ENCODE assay signal across 9 cellular contexts in the genomic region with DNA sequence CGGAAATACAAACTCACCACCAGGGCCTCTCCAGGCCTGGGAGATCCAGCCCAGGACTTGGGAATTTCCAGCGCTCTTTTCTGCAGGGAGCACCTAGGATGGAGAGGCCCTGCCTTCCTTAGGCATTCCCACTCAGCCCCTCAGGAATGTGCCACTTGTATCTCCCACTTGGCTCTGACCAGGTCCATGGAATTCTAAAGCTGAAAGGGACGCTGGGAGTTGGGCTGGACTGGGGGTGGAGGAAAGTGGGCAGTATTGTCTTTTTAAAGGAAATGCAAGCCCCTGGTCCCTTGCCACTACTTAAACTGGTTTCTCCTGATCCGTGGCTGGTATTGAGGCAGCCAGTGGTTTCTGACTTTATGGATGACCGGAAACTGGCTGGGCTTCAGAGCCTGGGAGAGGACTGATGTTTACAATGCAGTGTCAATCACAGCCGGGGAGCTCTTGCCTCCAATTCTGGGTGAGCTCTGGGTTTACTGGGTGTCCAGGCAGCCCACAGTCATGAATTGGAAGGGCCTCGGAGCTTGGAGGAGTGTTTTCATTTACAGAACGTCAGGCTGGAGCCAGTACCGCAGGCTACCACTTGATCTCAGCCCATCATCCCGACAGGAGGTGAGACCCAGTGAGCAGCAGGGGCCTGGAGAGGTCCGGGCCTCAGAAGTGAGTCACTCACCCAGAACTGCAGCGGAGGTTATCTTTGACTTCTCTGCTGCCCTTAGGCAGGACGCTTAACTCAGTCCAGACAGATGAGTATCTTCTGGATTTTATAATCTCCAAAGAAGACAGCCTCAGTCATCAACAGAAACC. TPM values are rescaled to one million over a fixed set of nuclear protein-coding genes. Genes with fewer than 3 reads are reported as not detected.
DNase-seq lines count a peak whose midpoint lies in the region; ATAC-seq and TF ChIP-seq lines count a peak whose summit lies in the region.
"Had no signal": no experiment of that assay in that cellular context is flagged by ENCODE, and none has a peak within 500 bp of the region (broad histone marks: within the 10 kb centered on the region; RNA-seq: fewer than 3 reads in every experiment).

No MANE protein-coding gene starts in this region.

- H3K27ac ChIP-seq in RWPE1 (peak overlapping the region; percentile 91), epithelial cell of prostate (peak overlapping the region; percentile 92), neuronal stem cell (replicated peaks; ENCODE audit: low read length) (peak overlapping the region; percentile 77)

- no peak overlapping the region for H3K9ac ChIP-seq in neuronal stem cell (ENCODE audit: low read depth, low read length, poor library complexity)

- no CpG with 5 or more reads among the region's 13 CpGs for WGBS in neuronal stem cell (ENCODE audit: extremely low coverage in 2 of 2, insufficient read length in 2 of 2, insufficient replicate concordance in 1 of 2), 2 donors

- CTCF ChIA-PET in RWPE1 (lab: Yijun Ruan, JAX), result interaction anchor here (0.6 to 1.2 kb wide), 3 partner anchors 10 to 151 kb away, joined by 3 to 7 read pairs (median 4); no protein-coding TSS in a partner anchor

- ATAC-seq in HG02571 (IDR thresholded peaks at IDR 0.05; ENCODE audit: unreplicated experiment), result no peak

- H3K4ac ChIP-seq in neuronal stem cell (ENCODE audit: low read length), result no peak overlapping the region

- no peak overlapping the region for H3K23ac ChIP-seq in neuronal stem cell (ENCODE audit: low read depth, low read length, poor library complexity)

- H3K79me1 ChIP-seq in neuronal stem cell (ENCODE audit: low read depth, low read length), result peaks cover 24% of the 10 kb centered on the region

- DNase-seq in ELF-1 (ENCODE audit: low read depth, low spot score), result peak; percentile 89
- peak; percentile 69 for DNase-seq in RWPE1 (ENCODE audit: low spot score)
- no peak for DNase-seq in epithelial cell of prostate (ENCODE audit: low read depth, low spot score)
- DNase-seq in neuronal stem cell (ENCODE audit: low spot score), result peak; percentile 58
- DNase-seq in NCI-H2196 treated with DMSO at 0.1 percent for 48 hours (lab: John Stamatoyannopoulos, UW; ENCODE audit: unreplicated experiment), result no peak
- DNase-seq in NCI-H345 treated with DMSO at 0.1 percent for 48 hours (lab: John Stamatoyannopoulos, UW; ENCODE audit: unreplicated experiment), result no peak
- no peak for DNase-seq in stimulated activated CD4-positive, alpha-beta T cell treated with anti-CD3 and anti-CD28 coated beads, Interleukin-2, amount 100 ng/mL, for 48 hours
- DNase-seq: NCI-H1436 had no signal

- no peak overlapping the region for H3K14ac ChIP-seq in neuronal stem cell (ENCODE audit: low read length)

- H4K8ac ChIP-seq in neuronal stem cell (ENCODE audit: low read depth, low read length), result no peak overlapping the region

- no peak overlapping the region for H2BK5ac ChIP-seq in neuronal stem cell (ENCODE audit: low read length)

- TF ChIP-seq CTCF in RWPE1 (conservative IDR thresholded peaks at IDR 0.05; ENCODE audit: low read depth), result no peak

- POLR2A ChIA-PET in RWPE1 (lab: Yijun Ruan, JAX; ENCODE audit: low non-redundant PET), result interaction anchor here (0.5 kb wide), 1 partner anchor 190 kb away, joined by 3 read pairs; no protein-coding TSS in a partner anchor

- H3K18ac ChIP-seq in neuronal stem cell (ENCODE audit: low read length), result peak overlapping the region; percentile 41

- H3K27me3 ChIP-seq in neuronal stem cell (ENCODE audit: control insufficient read depth in 3 of 3, insufficient read depth in 3 of 3, low read depth in 1 of 3, low read length in 3 of 3), result peaks cover 0 to 3% (median 0%) of the 10 kb centered on the region in 3 experiments

- H4K91ac ChIP-seq in neuronal stem cell (ENCODE audit: low read depth, low read length, poor library complexity), result no peak overlapping the region

- H2BK12ac ChIP-seq in neuronal stem cell (ENCODE audit: low read length), result no peak overlapping the region

- peaks cover 11 to 17% of the 10 kb centered on the region in 2 donors for H3K36me3 ChIP-seq in neuronal stem cell (replicated peaks in 1 of 2; ENCODE audit: control insufficient read depth in 2 of 2, insufficient read depth in 2 of 2, low read length in 2 of 2)

- peaks cover 11 to 22% of the 10 kb centered on the region in 2 donors for H3K4me1 ChIP-seq in neuronal stem cell (ENCODE audit: control insufficient read depth in 2 of 2, insufficient read depth in 1 of 2, low read depth in 1 of 2, low read length in 2 of 2)

- no peak overlapping the region for H2AFZ ChIP-seq in neuronal stem cell (ENCODE audit: low read length)

- peak overlapping the region; percentile 11 for H2BK120ac ChIP-seq in neuronal stem cell (ENCODE audit: low read depth, low read length)

- no peak overlapping the region for H3K4me2 ChIP-seq in neuronal stem cell (ENCODE audit: insufficient read depth, low read length, poor library complexity, severe bottlenecking)

- H2AK5ac ChIP-seq in neuronal stem cell (ENCODE audit: low read depth, low read length), result peak overlapping the region; percentile 86

- H2BK15ac ChIP-seq in neuronal stem cell (ENCODE audit: low read length), result no peak overlapping the region

- no peak overlapping the region for H3K4me3 ChIP-seq in neuronal stem cell (ENCODE audit: low read length in 2 of 2)

- no peaks in the 10 kb centered on the region for H3K9me3 ChIP-seq in neuronal stem cell (replicated peaks in 1 of 2; ENCODE audit: control insufficient read depth in 2 of 2, insufficient read depth in 1 of 2, low read depth in 1 of 2, low read length in 2 of 2)

RNA-seq across cellular contexts. Expression of a gene that starts 27.3 kb away (rescaled TPM):
- 45.7 TPM for polyA plus RNA-seq in neuronal stem cell (2013, experiment 1 of 2)
- polyA plus RNA-seq in neuronal stem cell (2013, experiment 2 of 2), result 45.5 TPM

RNA-seq across cellular contexts. Expression of a gene that starts 30.3 kb away (rescaled TPM):
- polyA plus RNA-seq in neuronal stem cell (2013, experiment 1 of 2), result 45.7 TPM
- polyA plus RNA-seq in neuronal stem cell (2013, experiment 2 of 2), result 44.8 TPM

RNA-seq across cellular contexts. Expression of a gene that starts 32.9 kb away (rescaled TPM):
- 40.4 TPM for polyA plus RNA-seq in neuronal stem cell (2013, experiment 1 of 2)
- polyA plus RNA-seq in neuronal stem cell (2013, experiment 2 of 2), result 40.8 TPM

RNA-seq across cellular contexts. Expression of a gene that starts 53.9 kb away (rescaled TPM):
- polyA plus RNA-seq in neuronal stem cell (2013, experiment 1 of 2), result 0.10 TPM
- 0.07 TPM for polyA plus RNA-seq in neuronal stem cell (2013, experiment 2 of 2)

RNA-seq across cellular contexts. Expression of a gene that starts 54.2 kb away (rescaled TPM):
- 47.2 TPM for polyA plus RNA-seq in neuronal stem cell (2013, experiment 1 of 2)
- 44.5 TPM for polyA plus RNA-seq in neuronal stem cell (2013, experiment 2 of 2)

Comparison
In these comparisons a context has a peak if more than half of its experiments do, and no peak if none do; other contexts are left out.
1. DNase-seq: peak in ELF-1 (single experiment), RWPE1 (single experiment) and neuronal stem cell (single experiment); none in epithelial cell of prostate (single experiment), NCI-H2196 treated with DMSO at 0.1 percent for 48 hours (single experiment), NCI-H345 treated with DMSO at 0.1 percent for 48 hours (single experiment) and stimulated activated CD4-positive, alpha-beta T cell treated with anti-CD3 and anti-CD28 coated beads, Interleukin-2, amount 100 ng/mL, for 48 hours (0 of 2).
2. Peak in every context shown above with its lines, with median percentiles within 50 percentile points of each other: H3K27ac ChIP-seq.